9 cellular contexts compared by ENCODE assay signal in genomic region chr20:33862709-33863403, GRCh38. TPM values are rescaled to one million over a fixed set of nuclear protein-coding genes. Genes with fewer than 3 reads are reported as not detected.
DNase-seq lines count a peak whose midpoint lies in the region; ATAC-seq and TF ChIP-seq lines count a peak whose summit lies in the region.
"Had no signal": no experiment of that assay in that cellular context is flagged by ENCODE, and none has a peak within 500 bp of the region (broad histone marks: within the 10 kb centered on the region; RNA-seq: fewer than 3 reads in every experiment).

No MANE protein-coding gene starts in this region.

- H3K4me3 Mint-ChIP-seq in CD14-positive monocyte: no peak overlapping the region
- H3K4me3 Mint-ChIP-seq: T-helper 1 cell treated with Interleukin-12 subunit alpha and Interleukin-12 subunit beta and Interleukin-4 antibody, amounts not matched to agents 30 μg/mL and 1 μg/mL, for 36 hours had no signal

- H3K9ac ChIP-seq in adipocyte (ENCODE audit: low read length): peak overlapping the region; percentile 55

- WGBS in right cardiac atrium: 20% methylated on average over 32 of the region's 32 CpGs

- ATAC-seq in right cardiac atrium (peak; percentile 84 to 88), sciatic nerve (peak; percentile 82), HG03378 (IDR thresholded peaks at IDR 0.05; ENCODE audit: unreplicated experiment) (no peak), HG03571 (IDR thresholded peaks at IDR 0.05; ENCODE audit: unreplicated experiment) (no peak)

- peaks cover 4% of the 10 kb centered on the region in 2 donors for H3K36me3 Mint-ChIP-seq in CD14-positive monocyte

- H3K36me3 ChIP-seq in HEK293 (ENCODE audit: control insufficient read depth in 2 of 2, insufficient read depth in 1 of 2, low read length in 2 of 2) (no peaks in the 10 kb centered on the region), SJCRH30 (no peaks in the 10 kb centered on the region), adipocyte (ENCODE audit: control insufficient read depth, insufficient read depth, low read length, severe bottlenecking) (no peaks in the 10 kb centered on the region)

- H3K27me3 Mint-ChIP-seq in CD14-positive monocyte (ENCODE audit: low read depth in 3 of 3): peaks cover 1 to 2% (median 2%) of the 10 kb centered on the region in 3 donors

- H3K9me3 Mint-ChIP-seq in CD14-positive monocyte: no peaks in the 10 kb centered on the region
- H3K9me3 Mint-ChIP-seq: T-helper 1 cell treated with Interleukin-12 subunit alpha and Interleukin-12 subunit beta and Interleukin-4 antibody, amounts not matched to agents 30 μg/mL and 1 μg/mL, for 36 hours had no signal

- POLR2A ChIA-PET in HEK293 (lab: Yijun Ruan, JAX): no interaction called here

- H3K9me3 ChIP-seq in HEK293 (ENCODE audit: control insufficient read depth, insufficient read depth, low read depth, low read length) (no peaks in the 10 kb centered on the region), SJCRH30 (replicated peaks) (no peaks in the 10 kb centered on the region), adipocyte (ENCODE audit: control insufficient read depth, low read length) (no peaks in the 10 kb centered on the region), right cardiac atrium (ENCODE audit: control insufficient read depth, low read length) (no peaks in the 10 kb centered on the region)

- H3K4me1 Mint-ChIP-seq in CD14-positive monocyte: peaks cover 21% of the 10 kb centered on the region

- H3K4me1 ChIP-seq in HEK293 (ENCODE audit: control insufficient read depth, insufficient read depth, low read length) (no peaks in the 10 kb centered on the region), SJCRH30 (no peaks in the 10 kb centered on the region), adipocyte (ENCODE audit: control insufficient read depth, insufficient read depth, low read length) (peaks cover 10% of the 10 kb centered on the region), right cardiac atrium (ENCODE audit: control insufficient read depth, insufficient read depth, low read length) (no peaks in the 10 kb centered on the region)

- no peak overlapping the region for H3K27ac ChIP-seq in HEK293 (ENCODE audit: extremely low read depth, low read depth, low read length)
- H3K27ac ChIP-seq in SJCRH30: no peak overlapping the region
- no peak overlapping the region for H3K27ac ChIP-seq in right cardiac atrium (ENCODE audit: low read length)

- H3K4me3 ChIP-seq in HEK293 (ENCODE audit: low read depth, low read length) (no peak overlapping the region), SJCRH30 (peak overlapping the region; percentile 32), adipocyte (ENCODE audit: low read length) (no peak overlapping the region), right cardiac atrium (ENCODE audit: low read length) (no peak overlapping the region)

- intact Hi-C loops in CD14-positive monocyte (cut with micrococcal nuclease): loop anchor here in 1 of 2 donors (5.0 kb wide), 1 partner anchor 209 kb away; no protein-coding TSS in a partner anchor
- intact Hi-C loops in right cardiac atrium (cut with DNase I): loop anchor here in 3 of 4 donors (5.0 to 10.0 kb wide), 3 partner anchors 204 to 272 kb away; no protein-coding TSS in a partner anchor
- intact Hi-C loops in sciatic nerve (cut with DNase I): loop anchor here (2.0 kb wide), 1 partner anchor 266 kb away; no protein-coding TSS in a partner anchor

- DNase-seq in CD14-positive monocyte (ENCODE audit: low spot score): no peak
- DNase-seq in SJCRH30: peak; percentile 82 to 85
- peak; percentile 90 for DNase-seq in adipocyte (ENCODE audit: low read depth)
- peak; percentile 70 to 88 (median 82) for DNase-seq in right cardiac atrium
- peak; percentile 74 for DNase-seq in sciatic nerve (ENCODE audit: low spot score)

- TF ChIP-seq CTCF in CD14-positive monocyte (IDR thresholded peaks at IDR 0.05) (peak; percentile 86), HEK293 (tag by site-specific recombination; IDR thresholded peaks at IDR 0.05) (peak; percentile 77)

- H3K27ac Mint-ChIP-seq in CD14-positive monocyte: peak overlapping the region in 1 of 7 donors; percentile 46
- H3K27ac Mint-ChIP-seq: T-helper 1 cell treated with Interleukin-12 subunit alpha and Interleukin-12 subunit beta and Interleukin-4 antibody, amounts not matched to agents 30 μg/mL and 1 μg/mL, for 36 hours had no signal

- H3K27me3 ChIP-seq in SJCRH30 (peaks cover 4% of the 10 kb centered on the region), adipocyte (replicated peaks; ENCODE audit: control insufficient read depth, insufficient read depth, low read length) (no peaks in the 10 kb centered on the region), right cardiac atrium (ENCODE audit: control insufficient read depth, insufficient read depth) (no peaks in the 10 kb centered on the region)

- CTCF ChIA-PET in HEK293 (lab: Yijun Ruan, JAX): interaction anchor here (0.5 to 5.9 kb wide), 23 partner anchors 8 to 607 kb away, joined by 3 to 43 read pairs (median 3); partner anchors contain the start of gene EIF2S2

TF ChIP-seq in HEK293, 187 proteins besides CTCF, POLR2A, EP300 and RAD21 (continues in another document):
- no peak for TF ChIP-seq BCL11B (tag by site-specific recombination; IDR thresholded peaks at IDR 0.05; ENCODE audit: low read depth)
- TF ChIP-seq ZNF692 (tag by site-specific recombination; IDR thresholded peaks at IDR 0.05): peak; percentile 75
- TF ChIP-seq ZNF837 (tag by site-specific recombination; IDR thresholded peaks at IDR 0.05): no peak
- no peak for TF ChIP-seq ZNF280D (tag by site-specific recombination; IDR thresholded peaks at IDR 0.05)
- peak; percentile 83 for TF ChIP-seq ZFHX2 (tag by site-specific recombination; conservative IDR thresholded peaks at IDR 0.05)
- no peak for TF ChIP-seq ZNF558 (tag by site-specific recombination; IDR thresholded peaks at IDR 0.05)
- TF ChIP-seq ZNF514 (tag by site-specific recombination; IDR thresholded peaks at IDR 0.05): no peak
- TF ChIP-seq ZNF654 (tag by site-specific recombination; IDR thresholded peaks at IDR 0.05; ENCODE audit: low read depth): peak; percentile 34
- no peak for TF ChIP-seq ZNF548 (tag by site-specific recombination; IDR thresholded peaks at IDR 0.05)
- no peak for TF ChIP-seq ZNF776 (tag by site-specific recombination; IDR thresholded peaks at IDR 0.05; ENCODE audit: borderline replicate concordance)
- no peak for TF ChIP-seq ZNF302 (tag by site-specific recombination; IDR thresholded peaks at IDR 0.05; ENCODE audit: low read depth)
- TF ChIP-seq ZNF426 (tag by site-specific recombination; IDR thresholded peaks at IDR 0.05): no peak
- no peak for TF ChIP-seq ZNF621 (tag by site-specific recombination; IDR thresholded peaks at IDR 0.05)
- TF ChIP-seq ZNF350 (tag by site-specific recombination; IDR thresholded peaks at IDR 0.05): no peak
- TF ChIP-seq PATZ1 (tag by site-specific recombination; IDR thresholded peaks at IDR 0.05): peak; percentile 66

RNA-seq across cellular contexts. Expression of gene CHMP4B, which starts 51.7 kb away (rescaled TPM):
- polyA plus RNA-seq in CD14-positive monocyte (10 to 100 TPM in 1 of 2 donors, 1 to 10 TPM in 1; 7.1 to 10.0 TPM), right cardiac atrium (126 TPM)
- total RNA-seq in SJCRH30 (2014; rRNA removed; shearing (Covaris generic)): 45.0 and 51.9 TPM in 2 replicates
- total RNA-seq in right cardiac atrium (100 to 1,000 TPM in 1 of 4 donors, 10 to 100 TPM in 3; 88.3 to 117 (median 90.2) TPM), sciatic nerve (72.8 TPM)

Comparison
In these comparisons a context has a peak if more than half of its experiments do, and no peak if none do; other contexts are left out.
1. ATAC-seq: peak in right cardiac atrium (2 of 2) and sciatic nerve (single experiment); none in HG03378 (single experiment) and HG03571 (single experiment).